Comparison of ENCODE assay signal across 1 cellular context in the genomic region with DNA sequence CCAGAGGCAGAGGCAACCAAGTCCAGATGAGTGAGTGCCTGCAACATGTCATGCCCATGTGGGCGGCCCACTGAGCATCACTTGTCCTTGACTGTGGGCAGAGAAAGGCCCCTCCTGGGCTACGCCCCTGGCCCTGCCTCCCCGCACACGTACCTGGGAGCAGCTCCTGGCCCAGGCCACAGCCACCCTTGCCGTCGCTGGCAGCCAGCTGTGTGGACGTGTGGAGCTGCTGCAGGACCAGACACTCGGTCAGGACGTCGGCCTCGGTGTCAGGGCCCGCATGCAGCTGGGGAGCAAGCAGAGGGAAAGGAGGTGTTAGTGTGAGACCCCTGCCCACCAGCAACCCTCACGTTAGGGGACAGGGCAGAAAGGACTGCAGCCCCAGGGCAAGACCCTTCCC.
TF ChIP-seq lines count a peak whose summit lies in the region.

No MANE protein-coding gene starts in this region.

TF ChIP-seq in IMR-90, 13 proteins besides CTCF, POLR2A, EP300 and RAD21 (continued from another document):
- TF ChIP-seq RCOR1 (IDR thresholded peaks at IDR 0.05; ENCODE audit: insufficient replicate concordance, low read length) (no peak), MXI1 (IDR thresholded peaks at IDR 0.05; ENCODE audit: borderline replicate concordance, low read depth, low read length) (no peak), BHLHE40 (IDR thresholded peaks at IDR 0.05; ENCODE audit: low read depth, low read length) (no peak), SMC3 (IDR thresholded peaks at IDR 0.05; ENCODE audit: low read depth, low read length) (no peak), ELK1 (IDR thresholded peaks at IDR 0.05; ENCODE audit: borderline replicate concordance, low read depth, low read length) (no peak)
- TF ChIP-seq, protein P1, sequence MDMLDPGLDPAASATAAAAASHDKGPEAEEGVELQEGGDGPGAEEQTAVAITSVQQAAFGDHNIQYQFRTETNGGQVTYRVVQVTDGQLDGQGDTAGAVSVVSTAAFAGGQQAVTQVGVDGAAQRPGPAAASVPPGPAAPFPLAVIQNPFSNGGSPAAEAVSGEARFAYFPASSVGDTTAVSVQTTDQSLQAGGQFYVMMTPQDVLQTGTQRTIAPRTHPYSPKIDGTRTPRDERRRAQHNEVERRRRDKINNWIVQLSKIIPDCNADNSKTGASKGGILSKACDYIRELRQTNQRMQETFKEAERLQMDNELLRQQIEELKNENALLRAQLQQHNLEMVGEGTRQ (IDR thresholded peaks at IDR 0.05; ENCODE audit: low read depth, low read length) = no peak
